Comparison of ENCODE assay signal across 8 cellular contexts in the genomic region with DNA sequence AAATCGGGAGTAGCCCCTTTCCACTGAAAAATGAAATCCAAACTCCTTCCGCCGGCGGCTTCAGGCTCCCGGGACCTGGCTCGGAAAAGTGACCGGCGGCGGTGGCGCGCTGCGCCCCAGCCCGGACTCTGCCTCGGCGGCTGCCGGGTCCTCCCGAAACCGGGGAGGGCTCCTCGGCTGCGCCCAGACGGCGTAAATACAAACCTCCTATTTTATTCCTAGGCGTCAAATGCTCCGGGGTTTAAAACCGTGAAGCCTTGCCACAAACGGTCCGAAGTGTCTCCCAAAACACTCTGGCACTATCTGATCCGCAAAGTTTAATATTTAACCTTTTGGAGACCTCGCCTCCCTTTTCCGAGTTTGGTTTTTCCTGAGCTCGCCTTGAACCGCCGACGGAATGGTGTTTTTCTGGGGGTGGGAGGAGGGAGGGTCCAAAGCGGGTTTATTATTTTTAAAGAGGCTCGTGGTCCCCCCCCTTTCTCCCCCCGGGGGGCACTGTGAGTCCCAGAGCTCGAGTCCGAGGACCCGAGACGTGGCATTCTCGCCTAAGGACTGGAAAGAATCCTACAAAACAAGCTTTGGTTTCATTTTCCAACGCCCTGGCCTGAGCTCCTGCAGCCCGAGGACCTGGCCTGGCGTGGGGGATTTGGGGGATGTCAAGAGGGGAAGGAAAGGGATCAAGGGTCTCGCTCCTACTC. TPM values are rescaled to one million over a fixed set of nuclear protein-coding genes. Genes with fewer than 3 reads are reported as not detected.
DNase-seq lines count a peak whose midpoint lies in the region; ATAC-seq and TF ChIP-seq lines count a peak whose summit lies in the region.

No MANE protein-coding gene starts in this region.

- no peaks in the 10 kb centered on the region; the same call in 1 of the 2 replicates for H3K9me3 ChIP-seq in SJSA1 (replicated peaks)
- H3K9me3 ChIP-seq in thymus (ENCODE audit: control insufficient read depth): no peaks in the 10 kb centered on the region

- H3K4me3 Mint-ChIP-seq in effector memory CD8-positive, alpha-beta T cell: peak overlapping the region; percentile 76 to 77
- H3K4me3 Mint-ChIP-seq in memory B cell: peak overlapping the region; percentile 69

- DNase-seq in AG04449 (ENCODE audit: low read depth, low spot score): no peak
- peak; percentile 76 to 85 for DNase-seq in SJSA1 (ENCODE audit: low read depth in 1 of 2, low spot score in 2 of 2)
- no peak for DNase-seq in effector memory CD8-positive, alpha-beta T cell
- peak; percentile 11 to 38 for DNase-seq in memory B cell (ENCODE audit: low spot score in 2 of 2)

- H3K36me3 ChIP-seq in SJSA1 (peaks cover 22% of the 10 kb centered on the region), thymus (ENCODE audit: control insufficient read depth, insufficient read depth) (no peaks in the 10 kb centered on the region)

- H3K27ac ChIP-seq in SJSA1 (peak overlapping the region; percentile 88), thymus (ENCODE audit: low read depth) (peak overlapping the region; percentile 25)

- under 1% methylated on average over 46 of the region's 46 CpGs for WGBS in thymus

- H3K4me1 ChIP-seq in SJSA1 (replicated peaks) (peaks cover 38% of the 10 kb centered on the region), thymus (ENCODE audit: control insufficient read depth, insufficient read depth, low read length) (peaks cover 33% of the 10 kb centered on the region)

- H3K9me3 Mint-ChIP-seq in effector memory CD8-positive, alpha-beta T cell: no peaks in the 10 kb centered on the region
- H3K9me3 Mint-ChIP-seq in memory B cell: no peaks in the 10 kb centered on the region

- H3K4me1 Mint-ChIP-seq in effector memory CD8-positive, alpha-beta T cell (ENCODE audit: low read depth in 2 of 2): peaks cover 33 to 37% of the 10 kb centered on the region in 2 donors
- peaks cover 20% of the 10 kb centered on the region for H3K4me1 Mint-ChIP-seq in memory B cell

- POLR2A ChIA-PET in AG04449 (lab: Yijun Ruan, JAX): interaction anchor here (0.5 to 1.4 kb wide), 5 partner anchors 13 to 181 kb away, joined by 3 to 6 read pairs (median 4); no protein-coding TSS in a partner anchor

- H3K27ac Mint-ChIP-seq in effector memory CD8-positive, alpha-beta T cell: peak overlapping the region in 1 of 2 donors; percentile 25
- no peak overlapping the region for H3K27ac Mint-ChIP-seq in memory B cell

- CTCF ChIA-PET in AG04449 (lab: Yijun Ruan, JAX): interaction anchor here (0.9 to 4.9 kb wide), 3 partner anchors 56 to 182 kb away, joined by 3 to 19 read pairs (median 4); no protein-coding TSS in a partner anchor

- H3K27me3 ChIP-seq in SJSA1 (replicated peaks) (no peaks in the 10 kb centered on the region), thymus (ENCODE audit: control insufficient read depth, insufficient read depth) (peaks cover 86% of the 10 kb centered on the region)

- TF ChIP-seq CTCF in AG04449 (IDR thresholded peaks at IDR 0.05; ENCODE audit: insufficient read depth, low read length, missing control alignments) (no peak), GM12875 (IDR thresholded peaks at IDR 0.05; ENCODE audit: borderline replicate concordance, insufficient read depth, low read depth, low read length) (no peak)

- peaks cover 55 to 78% of the 10 kb centered on the region in 2 donors for H3K27me3 Mint-ChIP-seq in effector memory CD8-positive, alpha-beta T cell
- peaks cover 20% of the 10 kb centered on the region for H3K27me3 Mint-ChIP-seq in memory B cell

- no peak for ATAC-seq in effector memory CD8-positive, alpha-beta T cell (replicated peaks)
- ATAC-seq in memory B cell (ENCODE audit: low read depth) (no peak), GM21526 (IDR thresholded peaks at IDR 0.05; ENCODE audit: low FRiP score, unreplicated experiment) (no peak), GM19395 (IDR thresholded peaks at IDR 0.05; ENCODE audit: unreplicated experiment) (no peak)

- H3K4me3 ChIP-seq in AG04449 (ENCODE audit: low read depth, low read length): peak overlapping the region; percentile 82
- peak overlapping the region; percentile 1 for H3K4me3 ChIP-seq in GM12875 (ENCODE audit: low read depth, low read length)
- H3K4me3 ChIP-seq in SJSA1: peak overlapping the region; percentile 92
- H3K4me3 ChIP-seq in thymus (ENCODE audit: low read length): peak overlapping the region; percentile 71

- peaks cover 19% of the 10 kb centered on the region for H3K36me3 Mint-ChIP-seq in effector memory CD8-positive, alpha-beta T cell (ENCODE audit: insufficient read depth)
- no peaks in the 10 kb centered on the region for H3K36me3 Mint-ChIP-seq in memory B cell

RNA-seq across cellular contexts. Expression of gene TNRC18, which starts 1.9 kb away (rescaled TPM):
- total RNA-seq in SJSA1 (2014; rRNA removed; shearing (Covaris generic)): 19.8 and 28.4 TPM in 2 replicates
- polyA plus RNA-seq in thymus: 26.2 TPM

Comparison
In these comparisons a context has a peak if more than half of its experiments do, and no peak if none do; other contexts are left out.
1. DNase-seq: peak in SJSA1 (2 of 2) and memory B cell (2 of 2); none in AG04449 (single experiment) and effector memory CD8-positive, alpha-beta T cell (0 of 3).
2. H3K4me3 ChIP-seq: peak in every context shown above with its lines; median percentile 92 in SJSA1; 82 in AG04449; 71 in thymus; 1 in GM12875.